33 cellular contexts compared by ENCODE assay signal in the genomic region with DNA sequence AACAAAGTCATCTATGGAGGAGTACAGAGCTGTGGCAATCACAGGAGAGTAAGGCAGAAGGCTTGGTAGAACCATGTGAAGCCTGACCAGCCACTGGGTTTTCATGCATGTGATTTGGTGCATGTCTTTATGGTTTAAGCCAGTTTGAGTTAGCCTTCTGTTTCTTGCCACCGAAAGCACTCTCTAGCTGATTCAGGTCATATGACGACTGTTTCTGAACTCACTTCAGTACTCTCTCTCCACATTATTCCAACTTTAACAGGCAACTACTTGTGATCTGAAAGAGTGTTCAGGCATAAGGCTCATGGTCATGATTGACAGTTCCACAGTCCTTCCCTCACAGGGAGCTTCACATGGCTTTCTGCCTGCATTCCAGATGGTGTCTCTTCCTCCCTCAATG.
DNase-seq lines count a peak whose midpoint lies in the region; ATAC-seq, FAIRE-seq and TF ChIP-seq lines count a peak whose summit lies in the region.
"Had no signal": no experiment of that assay in that cellular context is flagged by ENCODE, and none has a peak within 500 bp of the region (broad histone marks: within the 10 kb centered on the region; RNA-seq: fewer than 3 reads in every experiment).

No MANE protein-coding gene starts in this region.

- H3K9me3 ChIP-seq in Caco-2: no peaks in the 10 kb centered on the region
- no peaks in the 10 kb centered on the region for H3K9me3 ChIP-seq in GM12878 (replicated peaks; ENCODE audit: control insufficient read depth, insufficient read depth, low read length)
- no peaks in the 10 kb centered on the region for H3K9me3 ChIP-seq in mesenchymal stem cell (ENCODE audit: control insufficient read depth, low read length)
- H3K9me3 ChIP-seq: BE2C, SK-N-SH, thoracic aorta had no signal

- H3K23ac ChIP-seq in mesenchymal stem cell (ENCODE audit: low read length in 2 of 2): no peak overlapping the region

- no peak for TF ChIP-seq RAD21 in GM12878 (IDR thresholded peaks at IDR 0.05; ENCODE audit: insufficient read depth, low read depth, low read length)

- no peak overlapping the region for H3K4me3 ChIP-seq in Caco-2 (ENCODE audit: low read depth, low read length)
- H3K4me3 ChIP-seq in GM12878: no peak overlapping the region
- H3K4me3 ChIP-seq in mesenchymal stem cell (ENCODE audit: insufficient read depth in 1 of 2, low read depth in 1 of 2, low read length in 2 of 2): no peak overlapping the region
- H3K4me3 ChIP-seq: cardiac muscle cell, neural progenitor cell, thoracic aorta had no signal

- H3K27ac Mint-ChIP-seq in Caco-2 (ENCODE audit: unreplicated experiment): peak overlapping the region; percentile 21
- H3K27ac Mint-ChIP-seq in activated naive CD4-positive, alpha-beta T cell treated with anti-CD3 and anti-CD28 coated beads, Interleukin-2, amount 10 ng/mL, durations not matched to agents 7 days and 5 days: no peak overlapping the region
- H3K27ac Mint-ChIP-seq: activated CD8-positive, alpha-beta memory T cell treated with anti-CD3 and anti-CD28 coated beads, Interleukin-2, amount 10 ng/mL, durations not matched to agents 7 days and 5 days; activated naive CD8-positive, alpha-beta T cell treated with anti-CD3 and anti-CD28 coated beads, Interleukin-2, amount 50 U/mL, for 24 hours; neural progenitor cell; stimulated activated naive CD8-positive, alpha-beta T cell treated with anti-CD3 and anti-CD28 coated beads, Interleukin-15, Interleukin-2, amounts not matched to agents 100 ng/mL and 50 ng/mL, for 24 hours had no signal

- H3K4me1 Mint-ChIP-seq in Caco-2 (ENCODE audit: low read depth, unreplicated experiment): peaks cover 16% of the 10 kb centered on the region
- H3K4me1 Mint-ChIP-seq in activated naive CD4-positive, alpha-beta T cell treated with anti-CD3 and anti-CD28 coated beads, Interleukin-2, amount 10 ng/mL, durations not matched to agents 7 days and 5 days: peaks cover 27% of the 10 kb centered on the region

- H2AFZ ChIP-seq in GM12878 (ENCODE audit: control insufficient read depth, low read depth, low read length) (no peak overlapping the region), mesenchymal stem cell (ENCODE audit: low read depth, low read length) (no peak overlapping the region)
- H2AFZ ChIP-seq: neural progenitor cell, parathyroid adenoma had no signal

- BruUV-seq in Caco-2 (replicated peaks; lab: Mats Ljungman, UMichigan) (no TSS peak), GM12878 (replicated peaks; lab: Mats Ljungman, UMichigan) (no TSS peak)

- RAD21 ChIA-PET in GM12878 (lab: Charles Lee; ENCODE audit: unreplicated experiment): no interaction called here

- H3K36me3 ChIP-seq in Caco-2 (ENCODE audit: control insufficient read depth, insufficient read depth, low read length) (no peaks in the 10 kb centered on the region), GM12878 (ENCODE audit: control insufficient read depth in 2 of 2, insufficient read depth in 2 of 2, low read length in 1 of 2) (no peaks in the 10 kb centered on the region), mesenchymal stem cell (ENCODE audit: control insufficient read depth in 1 of 2, insufficient read depth in 2 of 2, low read depth in 1 of 2, low read length in 2 of 2) (no peaks in the 10 kb centered on the region)
- H3K36me3 ChIP-seq: BE2C, cardiac muscle cell, neural progenitor cell, thoracic aorta had no signal

- POLR2A ChIA-PET in Caco-2 (lab: Charles Lee): no interaction called here
- POLR2A ChIA-PET in HEK293T (lab: Yijun Ruan, JAX): no interaction called here
- POLR2A ChIA-PET in GM12878 (lab: Charles Lee): interaction anchor here (0.6 kb wide), 1 partner anchor 346 kb away, joined by 4 read pairs; no protein-coding TSS in a partner anchor

- H2BK5ac ChIP-seq in mesenchymal stem cell (ENCODE audit: low read depth, low read length, poor library complexity, severe bottlenecking): no peak overlapping the region

- no peaks in the 10 kb centered on the region for H4K20me1 ChIP-seq in GM12878 (ENCODE audit: control insufficient read depth, insufficient read depth)

- no peak overlapping the region for H3K9ac ChIP-seq in GM12878 (ENCODE audit: control insufficient read depth, insufficient read depth, low read length)
- no peak overlapping the region for H3K9ac ChIP-seq in mesenchymal stem cell (ENCODE audit: low read length)
- H3K9ac ChIP-seq: neural progenitor cell, parathyroid adenoma, SK-N-SH had no signal

- H3K27ac ChIP-seq in GM12878 (ENCODE audit: control insufficient read depth, insufficient read depth) (no peak overlapping the region), mesenchymal stem cell (ENCODE audit: low read length, poor library complexity, severe bottlenecking) (no peak overlapping the region)
- H3K27ac ChIP-seq: cardiac muscle cell, HL-60, neural progenitor cell, parathyroid adenoma, thoracic aorta had no signal

- peak overlapping the region; percentile 7 for H4K8ac ChIP-seq in mesenchymal stem cell (ENCODE audit: low read length)

- no peak overlapping the region for H3K14ac ChIP-seq in mesenchymal stem cell (ENCODE audit: low read length in 2 of 2)

- H3K9me3 Mint-ChIP-seq in Caco-2 (ENCODE audit: unreplicated experiment): peaks cover 8% of the 10 kb centered on the region
- H3K9me3 Mint-ChIP-seq in activated naive CD4-positive, alpha-beta T cell treated with anti-CD3 and anti-CD28 coated beads, Interleukin-2, amount 10 ng/mL, durations not matched to agents 7 days and 5 days: peaks cover 9% of the 10 kb centered on the region
- H3K9me3 Mint-ChIP-seq: activated T-cell treated with anti-CD3 and anti-CD28 coated beads, Interleukin-2, amount 50 U/mL, for 4 hours; effector memory CD8-positive, alpha-beta T cell; neural progenitor cell; stimulated activated naive CD8-positive, alpha-beta T cell treated with anti-CD3 and anti-CD28 coated beads, Interleukin-15, Interleukin-2, amounts not matched to agents 100 ng/mL and 50 ng/mL, for 24 hours had no signal

- in situ Hi-C loops in GM12878 (cut with MboI): no loop called here

- no peak for ATAC-seq in GM12878
- ATAC-seq: activated CD8-positive, alpha-beta memory T cell treated with anti-CD3 and anti-CD28 coated beads, Interleukin-2, amount 10 ng/mL, durations not matched to agents 7 days and 5 days; activated naive CD8-positive, alpha-beta T cell treated with anti-CD3 and anti-CD28 coated beads, Interleukin-2, amount 50 U/mL, for 24 hours; activated T-cell treated with anti-CD3 and anti-CD28 coated beads, Interleukin-2, amount 50 U/mL, for 4 hours; effector memory CD8-positive, alpha-beta T cell; left ventricle myocardium superior; PC-3 had no signal

- TF ChIP-seq POLR2A in GM12878 (IDR thresholded peaks at IDR 0.05; ENCODE audit: low read depth, low read length): no peak

- H3K4me1 ChIP-seq in Caco-2: peaks cover 15% of the 10 kb centered on the region
- peaks cover 3% of the 10 kb centered on the region for H3K4me1 ChIP-seq in GM12878 (ENCODE audit: control insufficient read depth, insufficient read depth, low read length)
- no peaks in the 10 kb centered on the region for H3K4me1 ChIP-seq in mesenchymal stem cell (ENCODE audit: control insufficient read depth, insufficient read depth, low read depth, low read length)
- H3K4me1 ChIP-seq: BE2C, neural progenitor cell, parathyroid adenoma had no signal

- H4K91ac ChIP-seq in mesenchymal stem cell (ENCODE audit: low read length): no peak overlapping the region

- H2BK15ac ChIP-seq in mesenchymal stem cell (ENCODE audit: low read depth, poor library complexity, severe bottlenecking): no peak overlapping the region

- SMC1A ChIA-PET in GM12878 (lab: Charles Lee; ENCODE audit: uncharacterized antibody, unreplicated experiment): interaction anchor here (0.8 to 0.9 kb wide), 3 partner anchors 16 to 143 kb away, joined by 3 to 4 read pairs (median 3); no protein-coding TSS in a partner anchor

- no peaks in the 10 kb centered on the region for H3K79me2 ChIP-seq in GM12878 (ENCODE audit: control insufficient read depth, insufficient read depth, low read length)
- H3K79me2 ChIP-seq: parathyroid adenoma had no signal

- H3K4ac ChIP-seq in mesenchymal stem cell (ENCODE audit: low read depth in 1 of 2, low read length in 2 of 2): no peak overlapping the region

- H2AK5ac ChIP-seq in mesenchymal stem cell (ENCODE audit: low read length, severe bottlenecking): no peak overlapping the region

- no peaks in the 10 kb centered on the region for H3K36me3 Mint-ChIP-seq in Caco-2 (ENCODE audit: insufficient read depth, unreplicated experiment)
- H3K36me3 Mint-ChIP-seq in activated naive CD4-positive, alpha-beta T cell treated with anti-CD3 and anti-CD28 coated beads, Interleukin-2, amount 10 ng/mL, durations not matched to agents 7 days and 5 days: peaks cover 6% of the 10 kb centered on the region
- H3K36me3 Mint-ChIP-seq: neural progenitor cell had no signal

- DNase-seq in Caco-2: no peak
- no peak for DNase-seq in HEK293T (ENCODE audit: extremely low spot score)
- no peak for DNase-seq in GM12878 (ENCODE audit: low read depth, low spot score)
- no peak for DNase-seq in mesenchymal stem cell
- DNase-seq in LoVo (ENCODE audit: low spot score): no peak
- DNase-seq in activated naive CD4-positive, alpha-beta T cell treated with anti-CD3 and anti-CD28 coated beads, Interleukin-2, amount 10 ng/mL, durations not matched to agents 7 days and 5 days: no peak
- no peak for DNase-seq in posterior vena cava (ENCODE audit: low spot score)
- DNase-seq: activated CD4-positive, CD25-positive, alpha-beta regulatory T cell; activated CD8-positive, alpha-beta memory T cell treated with anti-CD3 and anti-CD28 coated beads, Interleukin-2, amount 10 ng/mL, durations not matched to agents 7 days and 5 days; activated naive CD8-positive, alpha-beta T cell treated with anti-CD3 and anti-CD28 coated beads, Interleukin-2, amount 50 U/mL, for 24 hours; activated T-cell treated with anti-CD3 and anti-CD28 coated beads, Interleukin-2, amount 50 U/mL, for 4 hours; BE2C; cortex of kidney; DMS53; effector memory CD8-positive, alpha-beta T cell; erythroblast; KG1; kidney; left ventricle myocardium superior; NCI-H1436 treated with DMSO at 0.1 percent for 48 hours; PC-3; right cardiac atrium; SK-N-SH; stimulated activated CD4-positive, alpha-beta T cell treated with anti-CD3 and anti-CD28 coated beads, Interleukin-1b, Interleukin-23, amount 100 ng/mL, for 48 hours had no signal

- 63% methylated on average over 2 of the region's 2 CpGs for WGBS in GM12878 (ENCODE audit: insufficient coverage, insufficient replicate concordance, low lambda C conversion rate, missing lambda C conversion rate)
- 98% methylated on average over 2 of the region's 2 CpGs for WGBS in mesenchymal stem cell

- no peak overlapping the region for H3K4me2 ChIP-seq in GM12878 (ENCODE audit: control insufficient read depth, insufficient read depth)
- no peak overlapping the region for H3K4me2 ChIP-seq in mesenchymal stem cell (ENCODE audit: low read length, poor library complexity, severe bottlenecking)
- H3K4me2 ChIP-seq: neural progenitor cell, SK-N-SH had no signal

- intact Hi-C loops in Caco-2 (cut with micrococcal nuclease; ENCODE audit: unreplicated experiment) (no loop called here), GM12878 (cut with micrococcal nuclease; ENCODE audit: unreplicated experiment) (no loop called here), posterior vena cava (cut with DNase I) (no loop called here)

- CTCF ChIA-PET in Caco-2 (lab: Charles Lee): interaction anchor here (0.6 kb wide), 1 partner anchor 228 kb away, joined by 4 read pairs; no protein-coding TSS in a partner anchor
- CTCF ChIA-PET in HEK293T (lab: Yijun Ruan, JAX): no interaction called here
- CTCF ChIA-PET in GM12878 (lab: Yijun Ruan, JAX): no interaction called here
- CTCF ChIA-PET in activated naive CD4-positive, alpha-beta T cell treated with anti-CD3 and anti-CD28 coated beads, Interleukin-2, amount 10 ng/mL, durations not matched to agents 7 days and 5 days (lab: Charles Lee): no interaction called here

- TF ChIP-seq CTCF in Caco-2 (IDR thresholded peaks at IDR 0.05; ENCODE audit: insufficient read depth in 1 of 2, low read depth in 1 of 2, low read length in 1 of 2, severe bottlenecking in 1 of 2, unreplicated experiment in 1 of 2): no peak
- no peak for TF ChIP-seq CTCF in GM12878 (IDR thresholded peaks at IDR 0.05 in 2 of 3, conservative IDR thresholded peaks at IDR 0.05 in 1 of 3; ENCODE audit: control insufficient read depth in 2 of 3, extremely low read depth in 1 of 3, insufficient read depth in 1 of 3, low read depth in 3 of 3, low read length in 3 of 3)

- H3K18ac ChIP-seq in mesenchymal stem cell (ENCODE audit: low read depth in 1 of 2, low read length in 2 of 2): no peak overlapping the region

- no peak overlapping the region for H3K4me3 Mint-ChIP-seq in Caco-2 (ENCODE audit: unreplicated experiment)
- H3K4me3 Mint-ChIP-seq in activated naive CD4-positive, alpha-beta T cell treated with anti-CD3 and anti-CD28 coated beads, Interleukin-2, amount 10 ng/mL, durations not matched to agents 7 days and 5 days: no peak overlapping the region
- H3K4me3 Mint-ChIP-seq: activated CD8-positive, alpha-beta memory T cell treated with anti-CD3 and anti-CD28 coated beads, Interleukin-2, amount 10 ng/mL, durations not matched to agents 7 days and 5 days; activated naive CD8-positive, alpha-beta T cell treated with anti-CD3 and anti-CD28 coated beads, Interleukin-2, amount 50 U/mL, for 24 hours; activated T-cell treated with anti-CD3 and anti-CD28 coated beads, Interleukin-2, amount 50 U/mL, for 4 hours; effector memory CD8-positive, alpha-beta T cell; neural progenitor cell; stimulated activated naive CD8-positive, alpha-beta T cell treated with anti-CD3 and anti-CD28 coated beads, Interleukin-15, Interleukin-2, amounts not matched to agents 100 ng/mL and 50 ng/mL, for 24 hours had no signal

- H3K27me3 Mint-ChIP-seq in Caco-2 (ENCODE audit: insufficient read depth, unreplicated experiment): no peaks in the 10 kb centered on the region
- H3K27me3 Mint-ChIP-seq in activated naive CD4-positive, alpha-beta T cell treated with anti-CD3 and anti-CD28 coated beads, Interleukin-2, amount 10 ng/mL, durations not matched to agents 7 days and 5 days: peaks cover 9% of the 10 kb centered on the region
- H3K27me3 Mint-ChIP-seq: activated CD8-positive, alpha-beta memory T cell treated with anti-CD3 and anti-CD28 coated beads, Interleukin-2, amount 10 ng/mL, durations not matched to agents 7 days and 5 days; activated naive CD8-positive, alpha-beta T cell treated with anti-CD3 and anti-CD28 coated beads, Interleukin-2, amount 50 U/mL, for 24 hours; effector memory CD8-positive, alpha-beta T cell; stimulated activated naive CD8-positive, alpha-beta T cell treated with anti-CD3 and anti-CD28 coated beads, Interleukin-15, Interleukin-2, amounts not matched to agents 100 ng/mL and 50 ng/mL, for 24 hours had no signal

- TF ChIP-seq EP300 in GM12878 (IDR thresholded peaks at IDR 0.05; ENCODE audit: borderline replicate concordance in 1 of 2, control insufficient read depth in 1 of 2, low read depth in 2 of 2, low read length in 2 of 2): no peak

- H3K79me1 ChIP-seq in mesenchymal stem cell (replicated peaks; ENCODE audit: low read length, poor library complexity, severe bottlenecking): no peaks in the 10 kb centered on the region

- no peak for FAIRE-seq in GM12878 (lab: Jason Lieb, UNC)
- FAIRE-seq: astrocyte, H54, kidney, urothelium cell line had no signal

- H2BK120ac ChIP-seq in mesenchymal stem cell (ENCODE audit: low read depth, low read length): no peak overlapping the region

- no peaks in the 10 kb centered on the region for H3K27me3 ChIP-seq in Caco-2 (replicated peaks; ENCODE audit: control insufficient read depth, insufficient read depth, low read length)
- H3K27me3 ChIP-seq in GM12878 (replicated peaks in 1 of 2; ENCODE audit: control insufficient read depth in 2 of 2, insufficient read depth in 2 of 2, low read length in 1 of 2): no peaks in the 10 kb centered on the region
- H3K27me3 ChIP-seq in mesenchymal stem cell (ENCODE audit: control insufficient read depth in 1 of 2, insufficient read depth in 1 of 2, low read length in 2 of 2): peaks cover 0 to 3% of the 10 kb centered on the region in 2 experiments
- H3K27me3 ChIP-seq: BE2C, cardiac muscle cell, neural progenitor cell had no signal

- no peak overlapping the region for H2BK12ac ChIP-seq in mesenchymal stem cell (ENCODE audit: low read length in 2 of 2)
